In the genomic region with DNA sequence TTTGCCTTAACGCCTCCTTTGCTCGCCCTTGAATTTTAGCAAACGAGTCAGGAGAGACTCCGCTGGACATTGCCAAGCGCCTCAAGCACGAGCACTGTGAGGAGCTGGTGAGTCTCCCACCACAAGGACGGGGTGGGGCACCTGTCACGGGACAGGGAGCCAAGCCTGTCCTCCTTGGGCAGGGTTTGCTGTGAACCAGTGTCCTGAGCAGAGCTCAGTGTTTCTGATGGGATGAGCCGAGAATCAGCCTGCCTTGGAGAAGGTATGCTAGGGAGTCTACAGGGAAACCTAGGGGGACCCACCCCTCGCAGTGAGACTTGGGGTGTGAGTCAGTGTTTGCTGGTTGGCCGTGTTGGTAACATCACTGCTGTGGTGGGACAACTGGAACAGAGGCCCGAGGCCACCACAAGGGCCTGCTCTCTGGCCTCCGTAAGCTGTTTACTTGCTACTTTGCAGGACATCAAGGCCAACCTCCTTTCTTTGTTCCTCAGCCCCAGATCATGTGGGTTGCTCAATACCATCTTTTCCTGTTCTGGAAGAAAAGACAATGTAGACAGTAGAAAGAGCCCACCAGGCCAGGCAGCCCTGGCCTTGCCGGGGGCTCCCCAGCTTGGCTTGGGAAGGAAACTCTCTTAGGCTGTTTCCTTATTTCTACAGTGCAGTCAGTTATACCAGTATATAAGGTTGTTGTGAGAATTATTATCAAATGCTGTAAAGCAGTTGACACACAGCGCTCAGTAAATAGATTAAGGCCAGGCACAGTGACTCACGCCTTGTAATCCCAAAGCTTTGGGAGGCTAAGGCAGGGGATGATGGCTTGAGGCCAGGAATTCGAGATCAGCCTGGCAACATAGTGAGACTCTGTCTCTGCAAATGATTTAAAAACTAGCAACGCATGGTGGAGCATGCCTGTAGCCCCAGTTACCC, we compare ENCODE assay signal across 10 cellular contexts. TPM values are rescaled to one million over a fixed set of nuclear protein-coding genes. Genes with fewer than 3 reads are reported as not detected.
DNase-seq lines count a peak whose midpoint lies in the region; ATAC-seq and TF ChIP-seq lines count a peak whose summit lies in the region.
"Had no signal": no experiment of that assay in that cellular context is flagged by ENCODE, and none has a peak within 500 bp of the region (broad histone marks: within the 10 kb centered on the region; RNA-seq: fewer than 3 reads in every experiment).

No MANE protein-coding gene starts in this region.

- POLR2A ChIA-PET in activated CD8-positive, alpha-beta T cell treated with anti-CD3 and anti-CD28 coated beads, Interleukin-2, amount 10 ng/mL, durations not matched to agents 7 days and 5 days (lab: Charles Lee) = no interaction called here

- no peak overlapping the region for H3K27ac Mint-ChIP-seq in stimulated activated naive B cell treated with anti-CD40 and anti-IgM and Interleukin-4, amounts not matched to agents 10 μg/mL and 1 μg/mL and 100 μg/mL, for 72 hours
- no peak overlapping the region for H3K27ac Mint-ChIP-seq in activated CD8-positive, alpha-beta T cell treated with anti-CD3 and anti-CD28 coated beads, Interleukin-2, amount 10 ng/mL, durations not matched to agents 7 days and 5 days

- no peaks in the 10 kb centered on the region for H3K9me3 Mint-ChIP-seq in stimulated activated naive B cell treated with anti-CD40 and anti-IgM and Interleukin-4, amounts not matched to agents 10 μg/mL and 1 μg/mL and 100 μg/mL, for 72 hours
- H3K9me3 Mint-ChIP-seq in activated CD8-positive, alpha-beta T cell treated with anti-CD3 and anti-CD28 coated beads, Interleukin-2, amount 10 ng/mL, durations not matched to agents 7 days and 5 days (ENCODE audit: insufficient read depth) = no peaks in the 10 kb centered on the region

- no peak for TF ChIP-seq CTCF in fibroblast of the aortic adventitia (IDR thresholded peaks at IDR 0.05; ENCODE audit: insufficient read depth, low read length)

- CTCF ChIA-PET in activated CD8-positive, alpha-beta T cell treated with anti-CD3 and anti-CD28 coated beads, Interleukin-2, amount 10 ng/mL, durations not matched to agents 7 days and 5 days (lab: Charles Lee) = no interaction called here

- H3K4me3 ChIP-seq in fibroblast of the aortic adventitia (ENCODE audit: low read depth, low read length) = no peak overlapping the region

- H3K36me3 Mint-ChIP-seq in stimulated activated naive B cell treated with anti-CD40 and anti-IgM and Interleukin-4, amounts not matched to agents 10 μg/mL and 1 μg/mL and 100 μg/mL, for 72 hours = no peaks in the 10 kb centered on the region
- no peaks in the 10 kb centered on the region for H3K36me3 Mint-ChIP-seq in activated CD8-positive, alpha-beta T cell treated with anti-CD3 and anti-CD28 coated beads, Interleukin-2, amount 10 ng/mL, durations not matched to agents 7 days and 5 days (ENCODE audit: low read depth)

- peaks cover 0 to 11% of the 10 kb centered on the region in 2 donors for H3K4me1 Mint-ChIP-seq in stimulated activated naive B cell treated with anti-CD40 and anti-IgM and Interleukin-4, amounts not matched to agents 10 μg/mL and 1 μg/mL and 100 μg/mL, for 72 hours
- H3K4me1 Mint-ChIP-seq in activated CD8-positive, alpha-beta T cell treated with anti-CD3 and anti-CD28 coated beads, Interleukin-2, amount 10 ng/mL, durations not matched to agents 7 days and 5 days (ENCODE audit: low read depth) = no peaks in the 10 kb centered on the region

- H3K4me3 Mint-ChIP-seq in stimulated activated naive B cell treated with anti-CD40 and anti-IgM and Interleukin-4, amounts not matched to agents 10 μg/mL and 1 μg/mL and 100 μg/mL, for 72 hours = no peak overlapping the region
- H3K4me3 Mint-ChIP-seq in activated CD8-positive, alpha-beta T cell treated with anti-CD3 and anti-CD28 coated beads, Interleukin-2, amount 10 ng/mL, durations not matched to agents 7 days and 5 days = no peak overlapping the region

- peak; percentile 82 for DNase-seq in Daoy (ENCODE audit: low read depth)
- DNase-seq in T1000 (lab: John Stamatoyannopoulos, UW) = peak; percentile 67
- peak; percentile 98 for DNase-seq in fibroblast of the aortic adventitia (ENCODE audit: low read depth)
- peak; percentile 94 for DNase-seq in renal cortical epithelial cell (ENCODE audit: low read depth)
- DNase-seq in stimulated activated naive B cell treated with anti-CD40 and anti-IgM and Interleukin-4, amounts not matched to agents 10 μg/mL and 1 μg/mL and 100 μg/mL, for 72 hours = no peak
- DNase-seq in DMS 273 (lab: John Stamatoyannopoulos, UW; ENCODE audit: unreplicated experiment) = no peak
- DNase-seq in activated CD8-positive, alpha-beta T cell treated with anti-CD3 and anti-CD28 coated beads, Interleukin-2, amount 10 ng/mL, durations not matched to agents 7 days and 5 days = no peak
- DNase-seq: GDM1, NCI-H1930 had no signal

- H3K27me3 Mint-ChIP-seq in stimulated activated naive B cell treated with anti-CD40 and anti-IgM and Interleukin-4, amounts not matched to agents 10 μg/mL and 1 μg/mL and 100 μg/mL, for 72 hours = no peaks in the 10 kb centered on the region
- peaks cover 2% of the 10 kb centered on the region for H3K27me3 Mint-ChIP-seq in activated CD8-positive, alpha-beta T cell treated with anti-CD3 and anti-CD28 coated beads, Interleukin-2, amount 10 ng/mL, durations not matched to agents 7 days and 5 days (ENCODE audit: low read depth)

- no peak for ATAC-seq in stimulated activated naive B cell treated with anti-CD40 and anti-IgM and Interleukin-4, amounts not matched to agents 10 μg/mL and 1 μg/mL and 100 μg/mL, for 72 hours (replicated peaks)
- no peak for ATAC-seq in HG03108 (IDR thresholded peaks at IDR 0.05; ENCODE audit: unreplicated experiment)
- ATAC-seq in activated CD8-positive, alpha-beta T cell treated with anti-CD3 and anti-CD28 coated beads, Interleukin-2, amount 10 ng/mL, durations not matched to agents 7 days and 5 days = no peak

RNA-seq across cellular contexts. Expression of a gene that starts 42.4 kb away (rescaled TPM):
- total RNA-seq in Daoy (2014; rRNA removed; shearing (Covaris generic)) = 34.5 and 44.4 TPM in 2 replicates
- total RNA-seq in fibroblast of the aortic adventitia (ENCODE audit: low replicate concordance) (34.8 and 80.9 TPM in 2 replicates), renal cortical epithelial cell (49.5 and 56.8 TPM in 2 replicates)
- 100 to 1,000 TPM; 170 to 177 TPM for total RNA-seq in activated CD8-positive, alpha-beta T cell treated with anti-CD3 and anti-CD28 coated beads, Interleukin-2, amount 10 ng/mL, durations not matched to agents 7 days and 5 days

RNA-seq across cellular contexts. Expression of a gene that starts 42.5 kb away (rescaled TPM):
- 95.6 and 164 TPM in 2 replicates for total RNA-seq in Daoy (2014; rRNA removed; shearing (Covaris generic))
- total RNA-seq in fibroblast of the aortic adventitia (ENCODE audit: low replicate concordance) (62.2 and 76.5 TPM in 2 replicates), renal cortical epithelial cell (99.7 and 103 TPM in 2 replicates)
- total RNA-seq in activated CD8-positive, alpha-beta T cell treated with anti-CD3 and anti-CD28 coated beads, Interleukin-2, amount 10 ng/mL, durations not matched to agents 7 days and 5 days = 10 to 100 TPM; 54.1 to 55.2 TPM

Comparison
In these comparisons a context has a peak if more than half of its experiments do, and no peak if none do; other contexts are left out.
1. DNase-seq: peak in Daoy (single experiment), T1000 (single experiment), fibroblast of the aortic adventitia (single experiment) and renal cortical epithelial cell (single experiment); none in stimulated activated naive B cell treated with anti-CD40 and anti-IgM and Interleukin-4, amounts not matched to agents 10 μg/mL and 1 μg/mL and 100 μg/mL, for 72 hours (single experiment), DMS 273 (single experiment) and activated CD8-positive, alpha-beta T cell treated with anti-CD3 and anti-CD28 coated beads, Interleukin-2, amount 10 ng/mL, durations not matched to agents 7 days and 5 days (single experiment).